ENCODE assay signal across 23 cellular contexts in the genomic region with DNA sequence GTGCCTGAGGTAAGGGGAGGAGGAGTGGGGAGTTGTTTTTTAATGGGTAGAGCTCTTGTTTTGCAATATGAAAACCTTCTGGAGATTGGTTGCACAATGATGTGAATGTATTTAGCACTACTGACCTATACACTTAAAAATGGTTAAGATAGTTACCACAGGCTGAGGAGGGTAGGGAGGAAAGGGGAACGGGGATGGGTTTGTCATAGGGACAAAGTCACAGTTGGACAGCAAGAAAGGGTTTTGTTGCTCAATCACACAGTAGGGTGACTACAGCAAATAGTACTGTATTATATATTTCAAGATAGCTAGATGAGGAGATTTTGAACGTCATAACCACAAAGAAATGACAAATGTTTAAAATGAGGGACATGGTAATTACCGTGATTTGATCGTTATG.
"Had no signal": no experiment of that assay in that cellular context is flagged by ENCODE, and none has a peak within 500 bp of the region (broad histone marks: within the 10 kb centered on the region; RNA-seq: fewer than 3 reads in every experiment).

No MANE protein-coding gene starts in this region.

- H3K36me3 Mint-ChIP-seq: naive B cell had no signal

- H3K27ac ChIP-seq: dorsolateral prefrontal cortex, gastroesophageal sphincter, pancreas, stomach, thoracic aorta, transverse colon had no signal

- H3K27me3 ChIP-seq: gastroesophageal sphincter, pancreas, stomach, transverse colon had no signal

- H3K9me3 ChIP-seq: gastroesophageal sphincter, pancreas, thoracic aorta, transverse colon had no signal

- H3K4me3 Mint-ChIP-seq: naive B cell, nephron had no signal

- H3K36me3 ChIP-seq: gastroesophageal sphincter, pancreas, stomach, thoracic aorta, transverse colon had no signal

- ATAC-seq: esophagus mucosa, gastroesophageal sphincter, left colon, left ventricle myocardium superior, pancreas, right cardiac atrium had no signal

- H3K27me3 Mint-ChIP-seq: naive B cell had no signal

- H3K4me1 Mint-ChIP-seq: naive B cell, nephron had no signal

- H3K4me1 ChIP-seq: gastroesophageal sphincter, pancreas, stomach, transverse colon had no signal

- H3K9me3 Mint-ChIP-seq: nephron had no signal

- H3K4me3 ChIP-seq: dorsolateral prefrontal cortex, gastroesophageal sphincter, lung, pancreas, stomach, thoracic aorta, transverse colon had no signal

- H3K27ac Mint-ChIP-seq: naive B cell, nephron, progenitor cell of endocrine pancreas had no signal

- DNase-seq: cortex of kidney; dorsolateral prefrontal cortex; effector CD8-positive, alpha-beta T cell; glutamatergic neuron; left colon; left ventricle myocardium superior; mesendoderm; naive B cell; occipital lobe; pancreas; right cardiac atrium; small intestine; stimulated activated CD4-positive, alpha-beta T cell treated with anti-CD3 and anti-CD28 coated beads, Interleukin-12 subunit alpha, Interleukin-12 subunit beta, amount 100 ng/mL, for 4 hours; stimulated activated naive CD4-positive, alpha-beta T cell; stomach; substantia nigra; transverse colon had no signal
